In genomic region chr1:226489718-226490440, GRCh38 we compare ENCODE assay signal across 14 cellular contexts. TPM values are rescaled to one million over a fixed set of nuclear protein-coding genes. Genes with fewer than 3 reads are reported as not detected.
"Had no signal": no experiment of that assay in that cellular context is flagged by ENCODE, and none has a peak within 500 bp of the region (broad histone marks: within the 10 kb centered on the region; RNA-seq: fewer than 3 reads in every experiment).

No MANE protein-coding gene starts in this region.

- H3K4me1 ChIP-seq: heart right ventricle, left ventricle myocardium inferior had no signal

- H3K4me3 Mint-ChIP-seq: activated T-helper 1 cell treated with anti-CD3 and anti-CD28 coated beads, Interleukin-12 subunit alpha, Interleukin-12 subunit beta, Interleukin-2, Interleukin-4 antibody, amounts not matched to agents 30 ng/mL and 10 ng/mL and 1 ng/mL, durations not matched to agents 14 hours and 24 hours and 36 hours; memory B cell; nephron had no signal

- H3K27ac Mint-ChIP-seq: activated T-helper 1 cell treated with anti-CD3 and anti-CD28 coated beads, Interleukin-12 subunit alpha, Interleukin-12 subunit beta, Interleukin-2, Interleukin-4 antibody, amounts not matched to agents 30 ng/mL and 10 ng/mL and 1 ng/mL, durations not matched to agents 14 hours and 24 hours and 36 hours; memory B cell; nephron had no signal

- H3K9me3 Mint-ChIP-seq: activated T-helper 1 cell treated with anti-CD3 and anti-CD28 coated beads, Interleukin-12 subunit alpha, Interleukin-12 subunit beta, Interleukin-2, Interleukin-4 antibody, amounts not matched to agents 30 ng/mL and 10 ng/mL and 1 ng/mL, durations not matched to agents 14 hours and 24 hours and 36 hours had no signal

- H3K36me3 ChIP-seq: heart right ventricle, left ventricle myocardium inferior had no signal

- ATAC-seq: heart right ventricle had no signal

- H3K27ac ChIP-seq: coronary artery, heart right ventricle, left ventricle myocardium inferior had no signal

- DNase-seq: activated CD4-positive, alpha-beta T cell treated with anti-CD3 and anti-CD28 coated beads, Interleukin-2, amount 50 U/mL, for 4 hours; activated naive CD4-positive, alpha-beta T cell treated with Interleukin-2 at 50 U/mL for 16 hours; central memory CD4-positive, alpha-beta T cell; effector CD8-positive, alpha-beta T cell; heart right ventricle; left ventricle myocardium inferior; stimulated activated CD4-positive, alpha-beta T cell treated with anti-CD3 and anti-CD28 coated beads, Interleukin-12 subunit alpha, Interleukin-12 subunit beta, amount 100 ng/mL, for 4 hours; substantia nigra; T-helper 2 cell; trophoblast cell had no signal

- H3K4me3 ChIP-seq: coronary artery, heart right ventricle, left ventricle myocardium inferior had no signal

RNA-seq across cellular contexts. Expression of gene STUM, which starts 58.7 kb away (rescaled TPM):
- total RNA-seq: activated T-helper 1 cell treated with anti-CD3 and anti-CD28 coated beads, Interleukin-12 subunit alpha, Interleukin-12 subunit beta, Interleukin-2, Interleukin-4 antibody, amounts not matched to agents 30 ng/mL and 10 ng/mL and 1 ng/mL, durations not matched to agents 14 hours and 24 hours and 36 hours had no signal
